In genomic region chr15:90968434-90968833, GRCh38 we compare ENCODE assay signal across 1 cellular context.
TF ChIP-seq lines count a peak whose summit lies in the region.

No MANE protein-coding gene starts in this region.

TF ChIP-seq in K562, 482 proteins besides CTCF, POLR2A, EP300 and RAD21:
- TF ChIP-seq YY1 (IDR thresholded peaks at IDR 0.05; ENCODE audit: borderline replicate concordance in 1 of 3, control insufficient read depth in 1 of 3, extremely low read depth in 1 of 3, insufficient read depth in 3 of 3, insufficient read length in 1 of 3, insufficient replicate concordance in 2 of 3, low read depth in 1 of 3, low read length in 2 of 3) = no peak
- TF ChIP-seq ZNF23 (CRISPR knock-in tag; IDR thresholded peaks at IDR 0.05) = no peak
- no peak for TF ChIP-seq KLF6 (CRISPR knock-in tag; IDR thresholded peaks at IDR 0.05; ENCODE audit: borderline replicate concordance)
- 0 out of 2 replicates have a peak, but pooled peaks have one; percentile 7 for TF ChIP-seq SUPT5H (IDR thresholded peaks at IDR 0.05)
- TF ChIP-seq ZNF354B (CRISPR knock-in tag; IDR thresholded peaks at IDR 0.05) = no peak
- no peak for TF ChIP-seq STAT6 (CRISPR knock-in tag; IDR thresholded peaks at IDR 0.05)
- TF ChIP-seq POLR2AphosphoS2 (IDR thresholded peaks at IDR 0.05; ENCODE audit: low read length) = peak; percentile 30; the same call in 1 of the 2 replicates
- TF ChIP-seq POLR3A (IDR thresholded peaks at IDR 0.05; ENCODE audit: borderline replicate concordance, extremely low read depth, insufficient read depth, insufficient read length) = no peak
- no peak for TF ChIP-seq GTF3C2 (IDR thresholded peaks at IDR 0.05; ENCODE audit: borderline replicate concordance, extremely low read depth, insufficient read length)
- TF ChIP-seq CBX3 (IDR thresholded peaks at IDR 0.05; ENCODE audit: borderline replicate concordance in 1 of 2, low read length in 2 of 2) = no peak
- no peak for TF ChIP-seq ZC3H8 (IDR thresholded peaks at IDR 0.05)
- TF ChIP-seq BRF2 (IDR thresholded peaks at IDR 0.05; ENCODE audit: borderline replicate concordance, insufficient read depth, insufficient read length) = no peak
- no peak for TF ChIP-seq HNRNPH1 (optimal IDR thresholded peaks at IDR 0.05; ENCODE audit: low read depth, low read length)
- TF ChIP-seq RBFOX2 (IDR thresholded peaks at IDR 0.05; ENCODE audit: low read depth, low read length) = no peak
- TF ChIP-seq ZNF318 (IDR thresholded peaks at IDR 0.05; ENCODE audit: borderline replicate concordance in 1 of 2, low read depth in 1 of 2) = no peak
- no peak for TF ChIP-seq ZNF764 (CRISPR knock-in tag; IDR thresholded peaks at IDR 0.05; ENCODE audit: low read depth)
- no peak for TF ChIP-seq XRCC3 (IDR thresholded peaks at IDR 0.05)
- peak; percentile 10; the same call in 1 of the 2 replicates for TF ChIP-seq POLR2G (IDR thresholded peaks at IDR 0.05; ENCODE audit: low read depth, low read length)
- no peak for TF ChIP-seq ARID1B (IDR thresholded peaks at IDR 0.05)
- TF ChIP-seq RBM17 (IDR thresholded peaks at IDR 0.05; ENCODE audit: borderline replicate concordance, low read depth, low read length) = no peak
- TF ChIP-seq ATF2 (CRISPR knock-in tag; IDR thresholded peaks at IDR 0.05) = no peak
